In genomic region chrX:23286731-23287130, GRCh38 we compare ENCODE assay signal across 27 cellular contexts. TPM values are rescaled to one million over a fixed set of nuclear protein-coding genes. Genes with fewer than 3 reads are reported as not detected.
"Had no signal": no experiment of that assay in that cellular context is flagged by ENCODE, and none has a peak within 500 bp of the region (broad histone marks: within the 10 kb centered on the region; RNA-seq: fewer than 3 reads in every experiment).

No MANE protein-coding gene starts in this region.

- H3K4me1 ChIP-seq: ascending aorta had no signal

- ATAC-seq: activated CD8-positive, alpha-beta T cell treated with anti-CD3 and anti-CD28 coated beads for 36 hours; activated naive CD8-positive, alpha-beta T cell treated with anti-CD3 and anti-CD28 coated beads, Interleukin-2, amount 50 U/mL, for 24 hours had no signal

- H3K36me3 ChIP-seq: ascending aorta, cardiac muscle cell had no signal

- H3K9me3 ChIP-seq: ascending aorta had no signal

- H3K27ac ChIP-seq: ascending aorta, cardiac muscle cell, VCaP had no signal

- H3K27me3 ChIP-seq: ascending aorta, cardiac muscle cell had no signal

- H3K4me3 ChIP-seq: ascending aorta, cardiac muscle cell had no signal

- DNase-seq: activated B cell treated with CpG ODN at 0.5 μM for 24 hours; activated CD4-positive, alpha-beta memory T cell treated with anti-CD3 and anti-CD28 coated beads for 36 hours; activated CD4-positive, alpha-beta T cell treated with anti-CD3 and anti-CD28 coated beads for 4 hours; activated CD4-positive, alpha-beta T cell treated with anti-CD3 and anti-CD28 coated beads, Interleukin-2, amount 10 ng/mL, durations not matched to agents 24 days and 14 days; activated CD4-positive, alpha-beta T cell treated with anti-CD3 and anti-CD28 coated beads, Interleukin-2, amount 50 U/mL, for 1 hour; activated CD4-positive, alpha-beta T cell treated with anti-CD3 and anti-CD28 coated beads, Interleukin-2, amount 50 U/mL, for 4 hours; activated CD4-positive, CD25-positive, alpha-beta regulatory T cell treated with anti-CD3 and anti-CD28 coated beads, Interleukin-2, amount 50 U/mL, for 72 hours; activated CD8-positive, alpha-beta memory T cell treated with anti-CD3 and anti-CD28 coated beads, Interleukin-2, amount 50 U/mL, for 4 hours; activated CD8-positive, alpha-beta T cell treated with anti-CD3 and anti-CD28 coated beads for 36 hours; activated effector memory CD4-positive, alpha-beta T cell treated with Interleukin-2 at 50 U/mL for 16 hours; activated gamma-delta T cell; activated naive CD4-positive, alpha-beta T cell treated with anti-CD3 and anti-CD28 coated beads, Interleukin-2, amount 10 ng/mL, durations not matched to agents 7 days and 5 days; activated naive CD4-positive, alpha-beta T cell treated with Interleukin-2 at 50 U/mL for 16 hours; activated naive CD8-positive, alpha-beta T cell treated with anti-CD3 and anti-CD28 coated beads, Interleukin-2, amount 10 ng/mL, durations not matched to agents 7 days and 5 days; activated naive CD8-positive, alpha-beta T cell treated with anti-CD3 and anti-CD28 coated beads, Interleukin-2, amount 50 U/mL, for 24 hours; activated T-cell treated with anti-CD3 and anti-CD28 coated beads, Interleukin-2, amount 50 U/mL, for 24 hours; activated T-cell treated with anti-CD3 and anti-CD28 coated beads, Interleukin-2, amount 50 U/mL, for 48 hours; anterior cingulate cortex; T-helper 1 cell; T-helper 2 cell; T-helper 9 cell had no signal

RNA-seq across cellular contexts. Expression of gene PTCHD1, which starts 47.9 kb away (rescaled TPM):
- total RNA-seq: activated CD4-positive, alpha-beta memory T cell treated with anti-CD3 and anti-CD28 coated beads for 36 hours; activated CD4-positive, alpha-beta T cell treated with anti-CD3 and anti-CD28 coated beads, Interleukin-2, amount 10 ng/mL, durations not matched to agents 24 days and 14 days; activated CD8-positive, alpha-beta memory T cell treated with anti-CD3 and anti-CD28 coated beads for 36 hours; activated CD8-positive, alpha-beta T cell treated with anti-CD3 and anti-CD28 coated beads for 36 hours; activated naive CD8-positive, alpha-beta T cell treated with anti-CD3 and anti-CD28 coated beads, Interleukin-2, amount 10 ng/mL, durations not matched to agents 7 days and 5 days; activated T-helper 2 cell treated with anti-CD3 and anti-CD28 coated beads, Interferon-gamma antibody, Interleukin-2, Interleukin-4, amounts not matched to agents 10 μg/mL and 5 μg/mL and 100 μg/mL, durations not matched to agents 14 hours and 24 hours and 36 hours; bronchial epithelial cell had no signal
